23 cellular contexts compared by ENCODE assay signal in the genomic region with DNA sequence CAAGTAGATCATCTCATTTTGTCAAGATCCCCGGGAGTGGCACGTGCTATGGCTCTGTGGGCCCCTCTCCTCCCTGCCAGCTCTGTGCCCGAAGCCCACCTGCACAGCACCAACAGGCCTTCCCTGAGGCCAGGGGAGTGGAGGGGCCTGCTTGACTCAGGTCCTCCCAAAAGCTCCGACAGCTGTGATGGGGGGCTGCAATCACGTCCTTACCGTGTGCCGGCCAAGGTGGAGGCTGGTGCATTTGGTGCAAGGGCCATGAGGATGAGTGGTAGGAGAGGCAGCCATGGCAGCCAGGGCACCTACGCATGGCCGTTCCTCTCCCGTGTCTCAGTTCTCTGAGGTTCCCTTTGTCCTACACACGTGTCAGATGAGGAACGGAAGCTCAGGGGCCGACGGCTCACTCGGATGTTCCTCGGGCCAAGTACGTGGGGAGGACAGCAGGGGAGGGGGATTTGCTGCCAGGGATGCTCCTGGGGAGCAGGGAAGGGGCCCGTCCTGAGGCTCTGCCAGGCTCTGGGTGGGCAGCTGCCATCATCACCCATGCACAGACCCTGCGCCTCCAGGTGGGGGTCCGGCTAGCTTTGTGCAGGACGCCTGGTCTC.
"Had no signal": no experiment of that assay in that cellular context is flagged by ENCODE, and none has a peak within 500 bp of the region (broad histone marks: within the 10 kb centered on the region; RNA-seq: fewer than 3 reads in every experiment).

No MANE protein-coding gene starts in this region.

- H3K27me3 Mint-ChIP-seq: activated B cell treated with CpG ODN at 0.5 μM for 24 hours had no signal

- H3K27ac ChIP-seq: ascending aorta, brain microvascular endothelial cell, thoracic aorta, upper lobe of left lung had no signal

- DNase-seq: activated B cell treated with CpG ODN at 0.5 μM for 24 hours; activated CD4-positive, alpha-beta T cell treated with anti-CD3 and anti-CD28 coated beads for 4 hours; activated CD4-positive, alpha-beta T cell treated with anti-CD3 and anti-CD28 coated beads, Interleukin-2, amount 50 U/mL, for 48 hours; activated effector memory CD4-positive, alpha-beta T cell treated with Interleukin-2 at 50 U/mL for 16 hours; activated T-cell treated with anti-CD3 and anti-CD28 coated beads, Interleukin-2, amount 50 U/mL, for 72 hours; brain microvascular endothelial cell; central memory CD4-positive, alpha-beta T cell; effector memory CD4-positive, alpha-beta T cell; hypothalamus; islet precursor cell; occipital lobe; stimulated activated CD4-positive, alpha-beta T cell treated with anti-CD3 and anti-CD28 coated beads, Interleukin-4, amount 100 ng/mL, for 1 hour; stimulated activated naive CD4-positive, alpha-beta T cell; T1000; upper lobe of left lung had no signal

- H3K27ac Mint-ChIP-seq: activated B cell treated with CpG ODN at 0.5 μM for 24 hours; activated naive CD4-positive, alpha-beta T cell treated with anti-CD3 and anti-CD28 coated beads, Interleukin-2, amount 50 U/mL, for 72 hours; activated T-cell treated with anti-CD3 and anti-CD28 coated beads, Interleukin-2, amount 50 U/mL, for 72 hours; T-helper 1 cell treated with Interleukin-12 subunit alpha and Interleukin-12 subunit beta and Interleukin-4 antibody, amounts not matched to agents 30 μg/mL and 1 μg/mL, for 36 hours had no signal

- H3K36me3 ChIP-seq: ascending aorta, brain microvascular endothelial cell, thoracic aorta, upper lobe of left lung had no signal

- H3K4me1 Mint-ChIP-seq: activated B cell treated with CpG ODN at 0.5 μM for 24 hours had no signal

- H3K9me3 ChIP-seq: ascending aorta, thoracic aorta, upper lobe of left lung had no signal

- ATAC-seq: activated naive CD4-positive, alpha-beta T cell treated with anti-CD3 and anti-CD28 coated beads, Interleukin-2, amount 50 U/mL, for 72 hours; activated T-cell treated with anti-CD3 and anti-CD28 coated beads, Interleukin-2, amount 50 U/mL, for 72 hours; esophagus mucosa had no signal

- H3K4me1 ChIP-seq: ascending aorta, upper lobe of left lung had no signal

- H3K9me3 Mint-ChIP-seq: activated B cell treated with CpG ODN at 0.5 μM for 24 hours; activated naive CD4-positive, alpha-beta T cell treated with anti-CD3 and anti-CD28 coated beads, Interleukin-2, amount 50 U/mL, for 72 hours; activated T-cell treated with anti-CD3 and anti-CD28 coated beads, Interleukin-2, amount 50 U/mL, for 72 hours; T-helper 1 cell treated with Interleukin-12 subunit alpha and Interleukin-12 subunit beta and Interleukin-4 antibody, amounts not matched to agents 30 μg/mL and 1 μg/mL, for 36 hours had no signal

- H3K36me3 Mint-ChIP-seq: activated naive CD4-positive, alpha-beta T cell treated with anti-CD3 and anti-CD28 coated beads, Interleukin-2, amount 50 U/mL, for 72 hours had no signal

- H3K27me3 ChIP-seq: ascending aorta, brain microvascular endothelial cell, upper lobe of left lung had no signal

- FAIRE-seq: colon, endothelial cell of umbilical vein, frontal cortex had no signal

- H3K4me3 ChIP-seq: ascending aorta, thoracic aorta, upper lobe of left lung had no signal

- H3K4me3 Mint-ChIP-seq: activated B cell treated with CpG ODN at 0.5 μM for 24 hours; activated T-cell treated with anti-CD3 and anti-CD28 coated beads, Interleukin-2, amount 50 U/mL, for 72 hours; T-helper 1 cell treated with Interleukin-12 subunit alpha and Interleukin-12 subunit beta and Interleukin-4 antibody, amounts not matched to agents 30 μg/mL and 1 μg/mL, for 36 hours had no signal
